ENCODE assay signal across 15 cellular contexts in the genomic region with DNA sequence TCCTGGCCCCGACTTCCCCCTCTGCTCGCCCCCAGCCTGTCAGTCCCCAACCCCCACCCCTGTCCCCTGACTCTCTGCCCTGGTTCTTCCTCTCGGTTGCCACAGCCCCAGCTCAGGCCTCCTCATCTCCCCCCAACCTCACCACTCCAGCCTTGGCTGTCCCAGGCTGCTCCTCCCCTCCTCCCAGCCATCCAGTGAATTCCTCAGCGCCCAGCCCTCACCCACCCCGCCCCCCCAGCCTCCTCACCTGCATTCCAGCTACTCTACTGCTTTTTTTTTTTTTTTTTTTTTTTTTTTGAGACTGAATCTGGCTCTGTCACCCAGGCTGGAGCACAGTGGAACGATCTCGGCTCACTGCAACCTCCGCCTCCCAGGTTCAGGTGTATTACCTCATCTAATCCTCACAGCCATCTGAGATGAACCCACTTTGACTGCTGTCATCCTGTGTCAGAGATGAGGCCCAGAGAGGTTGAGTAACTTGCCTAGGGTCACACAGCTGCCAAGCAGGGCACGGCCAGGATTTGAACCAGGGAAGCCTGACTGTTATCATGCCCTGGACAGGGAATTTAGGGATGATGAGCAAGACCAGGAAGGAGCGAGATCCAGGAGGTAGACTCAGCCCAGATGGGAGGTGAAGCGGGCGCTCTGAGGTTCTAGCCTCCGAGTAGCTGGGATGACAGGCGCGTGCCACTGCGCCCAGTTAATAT. TPM values are rescaled to one million over a fixed set of nuclear protein-coding genes. Genes with fewer than 3 reads are reported as not detected.
DNase-seq lines count a peak whose midpoint lies in the region; TF ChIP-seq lines count a peak whose summit lies in the region.
"Had no signal": no experiment of that assay in that cellular context is flagged by ENCODE, and none has a peak within 500 bp of the region (broad histone marks: within the 10 kb centered on the region; RNA-seq: fewer than 3 reads in every experiment).

No MANE protein-coding gene starts in this region.

- CTCF ChIA-PET in HEK293 (lab: Yijun Ruan, JAX): interaction anchor here (0.8 to 1.8 kb wide), 2 partner anchors 34 to 48 kb away, joined by 3 to 7 read pairs; no protein-coding TSS in a partner anchor

- H3K9ac ChIP-seq in NT2/D1 (ENCODE audit: insufficient read length, low read depth): peak overlapping the region; percentile 74
- H3K9ac ChIP-seq: GM23248 had no signal

- no peak for TF ChIP-seq CTCF in HEK293 (tag by site-specific recombination; IDR thresholded peaks at IDR 0.05)
- no peak for TF ChIP-seq CTCF in progenitor cell of endocrine pancreas (IDR thresholded peaks at IDR 0.05; ENCODE audit: unreplicated experiment)

- H3K27me3 ChIP-seq in NT2/D1 (ENCODE audit: insufficient read depth, insufficient read length) (no peaks in the 10 kb centered on the region), MG63 (no peaks in the 10 kb centered on the region)
- H3K27me3 ChIP-seq: adrenal gland had no signal

- no peaks in the 10 kb centered on the region for H3K36me3 Mint-ChIP-seq in progenitor cell of endocrine pancreas (ENCODE audit: insufficient read depth)
- H3K36me3 Mint-ChIP-seq: memory B cell had no signal

- H3K27ac Mint-ChIP-seq in progenitor cell of endocrine pancreas: peak overlapping the region; percentile 93
- H3K27ac Mint-ChIP-seq: memory B cell had no signal

- H3K27me3 Mint-ChIP-seq in progenitor cell of endocrine pancreas: no peaks in the 10 kb centered on the region

- H3K4me1 Mint-ChIP-seq in progenitor cell of endocrine pancreas (ENCODE audit: low read depth): peaks cover 10% of the 10 kb centered on the region

- POLR2A ChIA-PET in HEK293 (lab: Yijun Ruan, JAX): interaction anchor here (0.6 to 1.4 kb wide), 9 partner anchors 11 to 1122 kb away, joined by 3 to 6 read pairs (median 4); no protein-coding TSS in a partner anchor

- H3K4me3 Mint-ChIP-seq in progenitor cell of endocrine pancreas (ENCODE audit: low read depth): no peak overlapping the region
- H3K4me3 Mint-ChIP-seq: memory B cell had no signal

- H3K4me1 ChIP-seq in HEK293 (ENCODE audit: control insufficient read depth, insufficient read depth, low read length): peaks cover 3% of the 10 kb centered on the region; the same call in 1 of the 2 replicates
- H3K4me1 ChIP-seq in NT2/D1 (ENCODE audit: insufficient read depth, insufficient read length): peaks cover 6% of the 10 kb centered on the region

- no peaks in the 10 kb centered on the region for H3K9me3 ChIP-seq in HEK293 (ENCODE audit: control insufficient read depth, insufficient read depth, low read depth, low read length)
- H3K9me3 ChIP-seq in NT2/D1 (ENCODE audit: insufficient read depth, low read length): no peaks in the 10 kb centered on the region
- H3K9me3 ChIP-seq in MG63: no peaks in the 10 kb centered on the region
- H3K9me3 ChIP-seq: adrenal gland, stomach had no signal

- H3K9me3 Mint-ChIP-seq in progenitor cell of endocrine pancreas (ENCODE audit: low read depth): no peaks in the 10 kb centered on the region
- H3K9me3 Mint-ChIP-seq: memory B cell had no signal

- peak; percentile 89 for DNase-seq in NT2/D1 (ENCODE audit: low read depth, low spot score)
- DNase-seq in iPS DF 19.7 (ENCODE audit: low read depth, low spot score): peak; percentile 85
- peak; percentile 33 for DNase-seq in progenitor cell of endocrine pancreas (ENCODE audit: low spot score, unreplicated experiment)
- no peak for DNase-seq in NCI-H1417 (lab: John Stamatoyannopoulos, UW)
- DNase-seq in middle frontal gyrus (ENCODE audit: extremely low spot score, low spot score): no peak
- DNase-seq in MG63: no peak
- DNase-seq: activated CD8-positive, alpha-beta memory T cell treated with anti-CD3 and anti-CD28 coated beads, Interleukin-2, amount 50 U/mL, for 48 hours; stimulated activated CD4-positive, alpha-beta T cell treated with anti-CD3 and anti-CD28 coated beads, Interleukin-4, amount 100 ng/mL, for 1 hour had no signal

- H3K36me3 ChIP-seq in HEK293 (ENCODE audit: control insufficient read depth in 2 of 2, insufficient read depth in 1 of 2, low read length in 2 of 2) (no peaks in the 10 kb centered on the region), NT2/D1 (ENCODE audit: insufficient read depth, insufficient read length, low read length) (no peaks in the 10 kb centered on the region), MG63 (no peaks in the 10 kb centered on the region)
- H3K36me3 ChIP-seq: adrenal gland, stomach had no signal

- H3K27ac ChIP-seq in HEK293 (ENCODE audit: extremely low read depth, low read depth, low read length): no peak overlapping the region
- H3K27ac ChIP-seq: GM23248 had no signal

- no peak overlapping the region for H3K4me3 ChIP-seq in HEK293 (ENCODE audit: low read depth, low read length)
- peak overlapping the region; percentile 21 for H3K4me3 ChIP-seq in NT2/D1 (ENCODE audit: insufficient read length, low read depth)
- no peak overlapping the region for H3K4me3 ChIP-seq in MG63
- H3K4me3 ChIP-seq: adrenal gland, GM23248, stomach had no signal

TF ChIP-seq in HEK293, 187 proteins besides CTCF, POLR2A, EP300 and RAD21:
- TF ChIP-seq, protein P1, sequence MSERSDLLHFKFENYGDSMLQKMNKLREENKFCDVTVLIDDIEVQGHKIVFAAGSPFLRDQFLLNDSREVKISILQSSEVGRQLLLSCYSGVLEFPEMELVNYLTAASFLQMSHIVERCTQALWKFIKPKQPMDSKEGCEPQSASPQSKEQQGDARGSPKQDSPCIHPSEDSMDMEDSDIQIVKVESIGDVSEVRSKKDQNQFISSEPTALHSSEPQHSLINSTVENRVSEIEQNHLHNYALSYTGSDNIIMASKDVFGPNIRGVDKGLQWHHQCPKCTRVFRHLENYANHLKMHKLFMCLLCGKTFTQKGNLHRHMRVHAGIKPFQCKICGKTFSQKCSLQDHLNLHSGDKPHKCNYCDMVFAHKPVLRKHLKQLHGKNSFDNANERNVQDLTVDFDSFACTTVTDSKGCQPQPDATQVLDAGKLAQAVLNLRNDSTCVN (tag by site-specific recombination; optimal IDR thresholded peaks at IDR 0.05): no peak
- TF ChIP-seq ZNF239 (tag by site-specific recombination; IDR thresholded peaks at IDR 0.05): no peak
- TF ChIP-seq TRIM28 (IDR thresholded peaks at IDR 0.05; ENCODE audit: borderline replicate concordance, low read length): no peak
- TF ChIP-seq ZNF341 (tag by site-specific recombination; IDR thresholded peaks at IDR 0.05; ENCODE audit: low read depth): peak; percentile 30; the same call in 1 of the 2 replicates
- no peak for TF ChIP-seq ZNF433 (tag by site-specific recombination; IDR thresholded peaks at IDR 0.05; ENCODE audit: low read depth)
- TF ChIP-seq, protein P2, sequence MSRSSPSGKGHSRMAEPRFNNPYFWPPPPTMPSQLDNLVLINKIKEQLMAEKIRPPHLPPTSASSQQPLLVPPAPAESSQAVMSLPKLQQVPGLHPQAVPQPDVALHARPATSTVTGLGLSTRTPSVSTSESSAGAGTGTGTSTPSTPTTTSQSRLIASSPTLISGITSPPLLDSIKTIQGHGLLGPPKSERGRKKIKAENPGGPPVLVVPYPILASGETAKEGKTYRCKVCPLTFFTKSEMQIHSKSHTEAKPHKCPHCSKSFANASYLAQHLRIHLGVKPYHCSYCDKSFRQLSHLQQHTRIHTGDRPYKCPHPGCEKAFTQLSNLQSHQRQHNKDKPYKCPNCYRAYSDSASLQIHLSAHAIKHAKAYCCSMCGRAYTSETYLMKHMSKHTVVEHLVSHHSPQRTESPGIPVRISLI (tag by site-specific recombination; IDR thresholded peaks at IDR 0.05): no peak
- TF ChIP-seq ZNF223 (tag by site-specific recombination; IDR thresholded peaks at IDR 0.05): no peak
- TF ChIP-seq, protein P3, sequence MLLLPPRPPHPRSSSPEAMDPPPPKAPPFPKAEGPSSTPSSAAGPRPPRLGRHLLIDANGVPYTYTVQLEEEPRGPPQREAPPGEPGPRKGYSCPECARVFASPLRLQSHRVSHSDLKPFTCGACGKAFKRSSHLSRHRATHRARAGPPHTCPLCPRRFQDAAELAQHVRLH (tag by site-specific recombination; IDR thresholded peaks at IDR 0.05): 0 out of 2 replicates have a peak, but pooled peaks have one; percentile 23
- TF ChIP-seq ZNF768 (tag by site-specific recombination; IDR thresholded peaks at IDR 0.05): peak; percentile 90
- TF ChIP-seq ZNF664 (tag by site-specific recombination; IDR thresholded peaks at IDR 0.05): peak; percentile 73
- no peak for TF ChIP-seq KLF7 (tag by site-specific recombination; IDR thresholded peaks at IDR 0.05; ENCODE audit: borderline replicate concordance)
- TF ChIP-seq ZNF777 (tag by site-specific recombination; IDR thresholded peaks at IDR 0.05; ENCODE audit: borderline replicate concordance): no peak
- TF ChIP-seq, protein P4, sequence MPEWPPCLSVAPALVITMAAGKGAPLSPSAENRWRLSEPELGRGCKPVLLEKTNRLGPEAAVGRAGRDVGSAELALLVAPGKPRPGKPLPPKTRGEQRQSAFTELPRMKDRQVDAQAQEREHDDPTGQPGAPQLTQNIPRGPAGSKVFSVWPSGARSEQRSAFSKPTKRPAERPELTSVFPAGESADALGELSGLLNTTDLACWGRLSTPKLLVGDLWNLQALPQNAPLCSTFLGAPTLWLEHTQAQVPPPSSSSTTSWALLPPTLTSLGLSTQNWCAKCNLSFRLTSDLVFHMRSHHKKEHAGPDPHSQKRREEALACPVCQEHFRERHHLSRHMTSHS (tag by site-specific recombination; IDR thresholded peaks at IDR 0.05): no peak
- no peak for TF ChIP-seq ZNF596 (tag by site-specific recombination; IDR thresholded peaks at IDR 0.05)

RNA-seq across cellular contexts. Expression of a gene that starts 2.6 kb away (rescaled TPM):
- not detected in 2 replicates for total RNA-seq in progenitor cell of endocrine pancreas
- 0.49 TPM in 1 of 2 replicates, not detected in the other for total RNA-seq in MG63 (2014; rRNA removed; shearing (Covaris generic); ENCODE audit: low replicate concordance)
- total RNA-seq: glomerular endothelial cell, GM23248, pulmonary artery endothelial cell had no signal

RNA-seq across cellular contexts. Expression of a gene that starts 42.9 kb away (rescaled TPM):
- total RNA-seq in progenitor cell of endocrine pancreas: 11.4 and 12.7 TPM in 2 replicates
- total RNA-seq in MG63 (2014; rRNA removed; shearing (Covaris generic); ENCODE audit: low replicate concordance): not detected in 2 replicates
- total RNA-seq: glomerular endothelial cell had no signal

RNA-seq across cellular contexts. Expression of a gene that starts 52.0 kb away (rescaled TPM):
- not detected in 2 replicates for total RNA-seq in progenitor cell of endocrine pancreas
- total RNA-seq in MG63 (2014; rRNA removed; shearing (Covaris generic); ENCODE audit: low replicate concordance): not detected in 2 replicates
- total RNA-seq: adrenal gland, glomerular endothelial cell, GM23248, pulmonary artery endothelial cell, stomach had no signal

Comparison
In these comparisons a context has a peak if more than half of its experiments do, and no peak if none do; other contexts are left out.
1. DNase-seq: peak in NT2/D1 (single experiment), iPS DF 19.7 (single experiment) and progenitor cell of endocrine pancreas (single experiment); none in NCI-H1417 (0 of 3), middle frontal gyrus (single experiment) and MG63 (single experiment).
2. RNA of a gene that starts 42.9 kb away (total RNA-seq): 11.4 to 12.7 TPM in progenitor cell of endocrine pancreas; not detected in MG63; every median in the first group is over 10 times any median in the second.